In the genomic region with DNA sequence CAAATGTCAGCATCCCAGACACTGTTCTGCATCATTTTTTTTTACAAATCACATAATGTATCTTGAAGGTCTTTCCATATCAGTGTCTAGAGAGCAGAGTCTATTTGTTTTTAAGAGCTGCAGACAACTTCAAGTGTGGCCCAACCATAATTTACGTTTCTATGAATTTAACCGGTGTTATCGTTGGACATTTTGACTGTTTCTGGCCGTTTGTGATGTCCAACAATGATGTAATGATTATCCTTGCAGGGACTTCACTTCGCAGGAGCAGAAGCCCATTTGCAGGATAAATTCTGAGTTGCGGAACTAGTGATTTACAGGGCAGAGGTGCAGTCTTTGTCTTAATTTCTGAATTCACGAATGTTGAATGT, we compare ENCODE assay signal across 1 cellular context.
TF ChIP-seq lines count a peak whose summit lies in the region.

No MANE protein-coding gene starts in this region.

TF ChIP-seq in H1, 55 proteins besides CTCF, POLR2A, EP300 and RAD21 (continued from another document):
- TF ChIP-seq, protein P1, sequence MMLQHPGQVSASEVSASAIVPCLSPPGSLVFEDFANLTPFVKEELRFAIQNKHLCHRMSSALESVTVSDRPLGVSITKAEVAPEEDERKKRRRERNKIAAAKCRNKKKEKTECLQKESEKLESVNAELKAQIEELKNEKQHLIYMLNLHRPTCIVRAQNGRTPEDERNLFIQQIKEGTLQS (IDR thresholded peaks at IDR 0.05; ENCODE audit: insufficient read depth, low read depth, low read length) = no peak
- TF ChIP-seq KDM4A (IDR thresholded peaks at IDR 0.05; ENCODE audit: low read depth, low read length, severe bottlenecking) (no peak), BACH1 (IDR thresholded peaks at IDR 0.05; ENCODE audit: low read length) (no peak), RXRA (IDR thresholded peaks at IDR 0.05; ENCODE audit: insufficient read depth, low read depth, low read length) (no peak), RBBP5 (IDR thresholded peaks at IDR 0.05; ENCODE audit: borderline replicate concordance, low read depth, low read length) (no peak), KDM5A (IDR thresholded peaks at IDR 0.05; ENCODE audit: low read length) (no peak), CBX8 (IDR thresholded peaks at IDR 0.05; ENCODE audit: borderline replicate concordance, low read depth, low read length) (no peak), CEBPB (IDR thresholded peaks at IDR 0.05; ENCODE audit: low read depth, low read length) (no peak), NRF1 (IDR thresholded peaks at IDR 0.05; ENCODE audit: low read depth, low read length) (no peak)
